ENCODE assay signal across 1 cellular context in the genomic region with DNA sequence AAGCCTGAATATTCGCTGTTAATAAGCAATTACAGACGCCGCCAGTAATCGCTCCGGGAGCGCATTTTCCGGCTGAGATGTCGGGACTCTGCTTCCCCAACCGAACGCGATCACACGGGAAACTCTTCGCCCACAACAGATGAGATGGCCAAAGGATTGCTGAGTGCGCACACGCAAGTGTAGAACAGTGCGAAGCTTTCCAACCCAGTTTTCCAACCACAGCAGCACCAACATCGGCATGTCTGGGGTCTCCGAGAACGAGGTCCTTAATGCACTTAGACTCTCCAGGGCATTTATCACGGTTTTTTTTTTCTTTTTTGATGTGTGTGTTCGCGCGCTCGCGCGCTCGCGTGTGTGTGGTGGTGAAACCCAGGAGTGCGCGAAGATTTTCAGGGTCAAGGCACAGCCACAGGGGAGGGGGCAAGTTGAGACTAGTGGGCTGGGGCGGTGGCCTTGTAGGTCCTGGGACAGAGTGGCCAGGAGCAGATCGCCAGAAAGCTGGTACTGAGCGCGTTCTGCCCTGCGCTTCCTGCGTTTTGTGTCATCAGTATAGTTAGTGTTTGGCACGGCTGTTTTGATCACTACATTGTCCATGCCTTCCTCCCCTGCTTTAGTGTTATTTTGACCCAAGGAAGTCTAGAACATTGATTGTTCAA.
TF ChIP-seq lines count a peak whose summit lies in the region.

No MANE protein-coding gene starts in this region.

TF ChIP-seq in SK-N-SH treated with all-trans-retinoic acid at 6 μM for 48 hours, 23 proteins besides CTCF, POLR2A, EP300 and RAD21 (continued from another document):
- TF ChIP-seq, protein P1, sequence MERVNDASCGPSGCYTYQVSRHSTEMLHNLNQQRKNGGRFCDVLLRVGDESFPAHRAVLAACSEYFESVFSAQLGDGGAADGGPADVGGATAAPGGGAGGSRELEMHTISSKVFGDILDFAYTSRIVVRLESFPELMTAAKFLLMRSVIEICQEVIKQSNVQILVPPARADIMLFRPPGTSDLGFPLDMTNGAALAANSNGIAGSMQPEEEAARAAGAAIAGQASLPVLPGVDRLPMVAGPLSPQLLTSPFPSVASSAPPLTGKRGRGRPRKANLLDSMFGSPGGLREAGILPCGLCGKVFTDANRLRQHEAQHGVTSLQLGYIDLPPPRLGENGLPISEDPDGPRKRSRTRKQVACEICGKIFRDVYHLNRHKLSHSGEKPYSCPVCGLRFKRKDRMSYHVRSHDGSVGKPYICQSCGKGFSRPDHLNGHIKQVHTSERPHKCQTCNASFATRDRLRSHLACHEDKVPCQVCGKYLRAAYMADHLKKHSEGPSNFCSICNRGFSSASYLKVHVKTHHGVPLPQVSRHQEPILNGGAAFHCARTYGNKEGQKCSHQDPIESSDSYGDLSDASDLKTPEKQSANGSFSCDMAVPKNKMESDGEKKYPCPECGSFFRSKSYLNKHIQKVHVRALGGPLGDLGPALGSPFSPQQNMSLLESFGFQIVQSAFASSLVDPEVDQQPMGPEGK (CRISPR knock-in tag; IDR thresholded peaks at IDR 0.05; ENCODE audit: borderline replicate concordance) = no peak
